In the genomic region with DNA sequence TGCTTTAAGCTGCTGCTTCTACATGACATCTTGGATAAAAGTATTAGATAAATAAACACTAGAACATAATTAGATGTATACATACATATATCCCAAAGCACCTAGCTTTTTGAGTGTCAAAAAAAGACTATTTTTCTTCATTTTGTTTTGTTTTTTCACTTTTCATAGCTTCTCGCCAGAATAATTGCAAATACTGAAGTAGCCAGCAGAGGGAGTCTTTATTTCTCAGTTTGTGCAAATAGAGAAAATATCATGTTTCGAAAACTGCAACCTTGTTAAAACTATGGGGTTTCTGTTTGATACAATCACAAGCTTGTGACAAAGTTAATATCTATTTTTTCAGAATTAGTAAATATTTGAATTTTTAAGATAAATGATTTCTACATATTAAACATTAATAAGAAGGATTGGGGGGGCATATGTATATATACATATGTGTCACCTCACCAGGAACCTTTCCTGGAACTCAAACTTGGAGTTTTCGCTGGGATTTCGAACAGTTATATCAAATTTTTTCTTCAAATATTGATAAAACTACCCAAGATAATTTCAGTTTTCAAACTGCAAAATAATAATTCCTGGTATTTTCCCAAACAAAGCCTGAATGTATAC, we compare ENCODE assay signal across 8 cellular contexts.
DNase-seq lines count a peak whose midpoint lies in the region; ATAC-seq and TF ChIP-seq lines count a peak whose summit lies in the region.

No MANE protein-coding gene starts in this region.

- CTCF ChIA-PET in WTC11 (lab: Charles Lee), result interaction anchor here (0.5 to 1.7 kb wide), 22 partner anchors 9 to 143 kb away, joined by 3 to 17 read pairs (median 3); no protein-coding TSS in a partner anchor
- CTCF ChIA-PET in CD8-positive, alpha-beta T cell (lab: Charles Lee), result interaction anchor here (0.6 kb wide), 1 partner anchor 643 kb away, joined by 3 read pairs; the partner anchor contains the start of gene SCN3A

- POLR2A ChIA-PET in WTC11 (lab: Charles Lee), result no interaction called here
- POLR2A ChIA-PET in CD8-positive, alpha-beta T cell (lab: Charles Lee), result no interaction called here

- TF ChIP-seq CTCF in WTC11 (IDR thresholded peaks at IDR 0.05) (peak; percentile 30; the same call in 1 of the 2 replicates), kidney epithelial cell (IDR thresholded peaks at IDR 0.05; ENCODE audit: insufficient read depth, low read length, poor library complexity, severe bottlenecking) (peak; percentile 58)
- no peak for TF ChIP-seq CTCF in CD8-positive, alpha-beta T cell (IDR thresholded peaks at IDR 0.05)

- H3K27ac Mint-ChIP-seq in WTC11, result no peak overlapping the region
- no peak overlapping the region for H3K27ac Mint-ChIP-seq in CD8-positive, alpha-beta T cell

- H3K27me3 ChIP-seq in kidney epithelial cell (ENCODE audit: control insufficient read depth, insufficient read depth, low read length), result no peaks in the 10 kb centered on the region
- no peaks in the 10 kb centered on the region for H3K27me3 ChIP-seq in CD8-positive, alpha-beta T cell (ENCODE audit: insufficient read depth, low read length)

- peaks cover 7% of the 10 kb centered on the region; the same call in 1 of the 2 replicates for H3K4me1 Mint-ChIP-seq in WTC11
- no peaks in the 10 kb centered on the region for H3K4me1 Mint-ChIP-seq in CD8-positive, alpha-beta T cell (ENCODE audit: low read depth)

- H3K9me3 ChIP-seq in CD8-positive, alpha-beta T cell (ENCODE audit: low read length), result no peaks in the 10 kb centered on the region

- H3K27ac ChIP-seq in CD8-positive, alpha-beta T cell (ENCODE audit: low read depth, low read length), result no peak overlapping the region

- H3K4me3 ChIP-seq in kidney epithelial cell (ENCODE audit: low read depth, low read length), result no peak overlapping the region
- H3K4me3 ChIP-seq in CD8-positive, alpha-beta T cell (ENCODE audit: low read depth, low read length), result no peak overlapping the region

- peak; percentile 42 to 57 for DNase-seq in NCI-H446 (lab: John Stamatoyannopoulos, UW)
- no peak for DNase-seq in NCI-H446 treated with DMSO at 0.1 percent for 48 hours (lab: John Stamatoyannopoulos, UW)
- peak; percentile 17 for DNase-seq in HT1080 (ENCODE audit: low read depth)
- DNase-seq in WTC11 (ENCODE audit: low spot score), result no peak
- DNase-seq in kidney epithelial cell (ENCODE audit: low read depth), result no peak
- DNase-seq in ureter (ENCODE audit: low spot score), result no peak
- no peak for DNase-seq in CD8-positive, alpha-beta T cell

- H3K4me3 Mint-ChIP-seq in WTC11, result no peak overlapping the region
- H3K4me3 Mint-ChIP-seq in CD8-positive, alpha-beta T cell, result no peak overlapping the region

- H3K36me3 ChIP-seq in kidney epithelial cell (ENCODE audit: control insufficient read depth, insufficient read depth, low read length), result no peaks in the 10 kb centered on the region
- no peaks in the 10 kb centered on the region for H3K36me3 ChIP-seq in CD8-positive, alpha-beta T cell (ENCODE audit: insufficient read depth, low read length)

- ATAC-seq in WTC11, result no peak
- ATAC-seq in HG03521 (IDR thresholded peaks at IDR 0.05; ENCODE audit: unreplicated experiment), result no peak
- no peak for ATAC-seq in CD8-positive, alpha-beta T cell

- H3K4me1 ChIP-seq in CD8-positive, alpha-beta T cell (ENCODE audit: insufficient read depth, low read length), result no peaks in the 10 kb centered on the region

- intact Hi-C loops in CD8-positive, alpha-beta T cell (cut with DNase I, micrococcal nuclease), result no loop called here

- H3K36me3 Mint-ChIP-seq in WTC11, result no peaks in the 10 kb centered on the region
- H3K36me3 Mint-ChIP-seq in CD8-positive, alpha-beta T cell, result no peaks in the 10 kb centered on the region

- no peaks in the 10 kb centered on the region for H3K27me3 Mint-ChIP-seq in WTC11 (ENCODE audit: low read depth)
- H3K27me3 Mint-ChIP-seq in CD8-positive, alpha-beta T cell (ENCODE audit: low read depth), result no peaks in the 10 kb centered on the region

- no peaks in the 10 kb centered on the region for H3K9me3 Mint-ChIP-seq in WTC11
- H3K9me3 Mint-ChIP-seq in CD8-positive, alpha-beta T cell, result no peaks in the 10 kb centered on the region

TF ChIP-seq in WTC11, 78 proteins besides CTCF, POLR2A, EP300 and RAD21 (continues in another document):
- no peak for TF ChIP-seq ARID4B (CRISPR knock-in tag; IDR thresholded peaks at IDR 0.05; ENCODE audit: borderline replicate concordance)
- no peak for TF ChIP-seq ATF2 (CRISPR knock-in tag; IDR thresholded peaks at IDR 0.05; ENCODE audit: borderline replicate concordance, low read depth)
- TF ChIP-seq NR2C2 (CRISPR knock-in tag; IDR thresholded peaks at IDR 0.05), result no peak
- no peak for TF ChIP-seq ZBTB21 (CRISPR knock-in tag; IDR thresholded peaks at IDR 0.05; ENCODE audit: borderline replicate concordance)
- TF ChIP-seq, protein P1, sequence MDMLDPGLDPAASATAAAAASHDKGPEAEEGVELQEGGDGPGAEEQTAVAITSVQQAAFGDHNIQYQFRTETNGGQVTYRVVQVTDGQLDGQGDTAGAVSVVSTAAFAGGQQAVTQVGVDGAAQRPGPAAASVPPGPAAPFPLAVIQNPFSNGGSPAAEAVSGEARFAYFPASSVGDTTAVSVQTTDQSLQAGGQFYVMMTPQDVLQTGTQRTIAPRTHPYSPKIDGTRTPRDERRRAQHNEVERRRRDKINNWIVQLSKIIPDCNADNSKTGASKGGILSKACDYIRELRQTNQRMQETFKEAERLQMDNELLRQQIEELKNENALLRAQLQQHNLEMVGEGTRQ (CRISPR knock-in tag; IDR thresholded peaks at IDR 0.05), result no peak
- TF ChIP-seq GTF2I (CRISPR knock-in tag; conservative IDR thresholded peaks at IDR 0.05), result no peak
- no peak for TF ChIP-seq TCF7 (CRISPR knock-in tag; IDR thresholded peaks at IDR 0.05; ENCODE audit: low read depth)
- no peak for TF ChIP-seq CBFB (CRISPR knock-in tag; IDR thresholded peaks at IDR 0.05; ENCODE audit: low read depth)
- TF ChIP-seq ATF6 (CRISPR knock-in tag; IDR thresholded peaks at IDR 0.05), result no peak

Comparison
In these comparisons a context has a peak if more than half of its experiments do, and no peak if none do; other contexts are left out.
1. DNase-seq: peak in NCI-H446 (2 of 2) and HT1080 (single experiment); none in NCI-H446 treated with DMSO at 0.1 percent for 48 hours (single experiment), WTC11 (single experiment), kidney epithelial cell (single experiment), ureter (single experiment) and CD8-positive, alpha-beta T cell (0 of 7).